In genomic region chr3:11764931-11765363, GRCh38 we compare ENCODE assay signal across 8 cellular contexts.
DNase-seq lines count a peak whose midpoint lies in the region; ATAC-seq lines count a peak whose summit lies in the region.

No MANE protein-coding gene starts in this region.

- peak; percentile 77 for ATAC-seq in stimulated activated naive CD8-positive, alpha-beta T cell treated with anti-CD3 and anti-CD28 coated beads, Interleukin-15, Interleukin-2, amounts not matched to agents 100 U/mL and 50 U/mL, for 24 hours
- ATAC-seq in HG03097 (IDR thresholded peaks at IDR 0.05; ENCODE audit: low FRiP score, unreplicated experiment), result no peak

- peak; percentile 3 for DNase-seq in activated effector memory CD4-positive, alpha-beta T cell treated with Interleukin-2 at 50 U/mL for 16 hours
- DNase-seq in activated effector memory CD4-positive, alpha-beta T cell treated with anti-CD3 and anti-CD28 coated beads, Interleukin-2, amount 50 U/mL, for 16 hours, result no peak
- DNase-seq in SW480 (ENCODE audit: low spot score) (peak; percentile 96), fibroblast of gingiva (ENCODE audit: low read depth) (peak; percentile 9), NCI-H510A treated with DMSO at 0.1 percent for 48 hours (lab: John Stamatoyannopoulos, UW) (no peak)
- DNase-seq in stimulated activated naive CD8-positive, alpha-beta T cell treated with anti-CD3 and anti-CD28 coated beads, Interleukin-15, Interleukin-2, amounts not matched to agents 100 U/mL and 50 U/mL, for 24 hours, result peak; percentile 27
- DNase-seq in activated CD4-positive, CD25-positive, alpha-beta regulatory T cell (lab: John Stamatoyannopoulos, UW), result no peak

Comparison
In these comparisons a context has a peak if more than half of its experiments do, and no peak if none do; other contexts are left out.
1. DNase-seq: peak in activated effector memory CD4-positive, alpha-beta T cell treated with Interleukin-2 at 50 U/mL for 16 hours (single experiment), SW480 (single experiment), fibroblast of gingiva (single experiment) and stimulated activated naive CD8-positive, alpha-beta T cell treated with anti-CD3 and anti-CD28 coated beads, Interleukin-15, Interleukin-2, amounts not matched to agents 100 U/mL and 50 U/mL, for 24 hours (single experiment); none in activated effector memory CD4-positive, alpha-beta T cell treated with anti-CD3 and anti-CD28 coated beads, Interleukin-2, amount 50 U/mL, for 16 hours (single experiment), activated CD4-positive, CD25-positive, alpha-beta regulatory T cell (0 of 4) and NCI-H510A treated with DMSO at 0.1 percent for 48 hours (single experiment).